In the genomic region with DNA sequence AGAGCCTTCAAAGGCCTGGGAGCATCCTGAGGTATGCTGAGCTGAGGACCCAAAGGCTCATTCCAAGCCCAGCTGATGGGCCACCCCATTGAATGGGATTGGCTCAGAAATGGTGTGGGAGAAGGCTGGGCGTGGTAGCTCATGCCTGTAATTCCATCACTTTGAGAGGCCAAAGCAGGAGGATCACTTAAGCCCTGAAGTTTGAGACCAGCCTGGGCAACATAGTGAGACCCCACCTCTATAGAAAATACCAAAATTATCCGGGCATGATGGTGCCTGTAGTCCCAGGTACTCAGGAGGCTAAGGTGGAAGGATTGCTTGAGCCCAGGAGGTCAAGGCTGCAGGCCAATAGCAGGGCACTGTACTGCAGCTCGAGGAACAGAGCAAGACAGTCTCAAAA, we compare ENCODE assay signal across 9 cellular contexts. TPM values are rescaled to one million over a fixed set of nuclear protein-coding genes. Genes with fewer than 3 reads are reported as not detected.
"Had no signal": no experiment of that assay in that cellular context is flagged by ENCODE, and none has a peak within 500 bp of the region (broad histone marks: within the 10 kb centered on the region; RNA-seq: fewer than 3 reads in every experiment).

No MANE protein-coding gene starts in this region.

- H3K9me3 Mint-ChIP-seq: GM23338, H9 had no signal

- H3K36me3 ChIP-seq: HAP-1 had no signal

- ATAC-seq: GM23338, HCT116 had no signal

- H3K27ac Mint-ChIP-seq: GM23338, H9, HFFc6 had no signal

- H3K4me3 Mint-ChIP-seq: GM23338, H9, HFFc6 had no signal

- H3K4me1 ChIP-seq: HAP-1 had no signal

- H3K9me3 ChIP-seq: HAP-1 had no signal

- H3K4me1 Mint-ChIP-seq: GM23338, H9 had no signal

- H3K4me3 ChIP-seq: GM23248, GM23338, HAP-1 had no signal

- DNase-seq: GM23248, GOT3, H7, H9, HCEC 1CT, HFFc6 had no signal

- H3K27ac ChIP-seq: GM23248 had no signal

RNA-seq across cellular contexts. Expression of gene ADAMTSL3, which starts 43.8 kb away (rescaled TPM):
- total RNA-seq: GM23248, HFFc6 had no signal
